14 cellular contexts compared by ENCODE assay signal in the genomic region with DNA sequence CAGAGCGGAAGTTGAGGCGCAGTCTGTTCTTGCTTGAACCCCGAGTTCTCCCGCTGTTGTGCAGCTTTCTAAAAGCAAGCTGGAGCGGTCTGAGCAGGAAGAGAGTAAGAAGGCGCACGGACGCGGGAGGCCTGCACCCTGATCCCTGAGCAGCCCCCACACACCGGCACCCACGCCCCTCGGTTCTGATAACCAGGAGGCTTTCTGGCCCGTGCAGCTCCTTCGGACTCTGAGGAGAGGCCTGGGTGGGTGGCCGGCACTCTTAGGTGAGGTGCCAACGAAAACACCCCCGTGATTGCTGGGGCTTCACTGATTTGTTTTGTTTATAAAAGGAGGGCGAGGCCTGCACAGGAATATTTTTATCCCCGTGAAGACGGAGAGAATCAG. TPM values are rescaled to one million over a fixed set of nuclear protein-coding genes. Genes with fewer than 3 reads are reported as not detected.
DNase-seq lines count a peak whose midpoint lies in the region; ATAC-seq and TF ChIP-seq lines count a peak whose summit lies in the region.
"Had no signal": no experiment of that assay in that cellular context is flagged by ENCODE, and none has a peak within 500 bp of the region (broad histone marks: within the 10 kb centered on the region; RNA-seq: fewer than 3 reads in every experiment).

No MANE protein-coding gene starts in this region.

- no peaks in the 10 kb centered on the region for H3K36me3 Mint-ChIP-seq in CD4-positive, alpha-beta T cell (ENCODE audit: low read depth)
- H3K36me3 Mint-ChIP-seq: activated naive CD4-positive, alpha-beta T cell treated with anti-CD3 and anti-CD28 coated beads, Interleukin-2, amount 10 ng/mL, durations not matched to agents 7 days and 5 days had no signal

- H3K4me1 ChIP-seq in SJCRH30 (peaks cover 37% of the 10 kb centered on the region), gastroesophageal sphincter (peaks cover 0 to 31% (median 7%) of the 10 kb centered on the region in 3 donors), sigmoid colon (peaks cover 0 to 25% (median 23%) of the 10 kb centered on the region in 4 donors)
- H3K4me1 ChIP-seq in effector memory CD4-positive, alpha-beta T cell (ENCODE audit: control insufficient read depth, insufficient read depth, low read length, poor library complexity, severe bottlenecking), result peaks cover 32% of the 10 kb centered on the region

- H3K9me3 Mint-ChIP-seq in CD4-positive, alpha-beta T cell, result no peaks in the 10 kb centered on the region
- H3K9me3 Mint-ChIP-seq: activated naive CD4-positive, alpha-beta T cell treated with anti-CD3 and anti-CD28 coated beads, Interleukin-2, amount 10 ng/mL, durations not matched to agents 7 days and 5 days had no signal

- no peak for DNase-seq in CD4-positive, alpha-beta T cell
- DNase-seq in SJCRH30, result no peak
- no peak for DNase-seq in sigmoid colon
- DNase-seq in NCI-H2227 treated with DMSO at 0.1 percent for 48 hours (lab: John Stamatoyannopoulos, UW), result no peak
- no peak for DNase-seq in effector memory CD4-positive, alpha-beta T cell
- DNase-seq in stimulated activated CD4-positive, alpha-beta T cell treated with anti-CD3 and anti-CD28 coated beads, Interleukin-4, amount 100 ng/mL, for 1 hour, result no peak
- DNase-seq: C1 segment of cervical spinal cord, cerebellar nuclear complex, trophoblast cell had no signal

- no peak for TF ChIP-seq POLR2A in gastroesophageal sphincter (IDR thresholded peaks at IDR 0.05)
- TF ChIP-seq POLR2A in sigmoid colon (IDR thresholded peaks at IDR 0.05), result no peak

- POLR2A ChIA-PET in CD4-positive, alpha-beta T cell (lab: Charles Lee), result interaction anchor here (0.6 to 1.4 kb wide), 2 partner anchors 18 to 144 kb away, joined by 4 to 6 read pairs; no protein-coding TSS in a partner anchor

- H3K4me3 Mint-ChIP-seq in CD4-positive, alpha-beta T cell, result peak overlapping the region; percentile 38
- H3K4me3 Mint-ChIP-seq: activated naive CD4-positive, alpha-beta T cell treated with anti-CD3 and anti-CD28 coated beads, Interleukin-2, amount 10 ng/mL, durations not matched to agents 7 days and 5 days had no signal

- H3K9me3 ChIP-seq in CD4-positive, alpha-beta T cell (ENCODE audit: control insufficient read depth, low read length), result no peaks in the 10 kb centered on the region
- H3K9me3 ChIP-seq in SJCRH30 (replicated peaks) (no peaks in the 10 kb centered on the region), gastroesophageal sphincter (no peaks in the 10 kb centered on the region), sigmoid colon (no peaks in the 10 kb centered on the region)
- H3K9me3 ChIP-seq in effector memory CD4-positive, alpha-beta T cell (ENCODE audit: control insufficient read depth, low read length), result no peaks in the 10 kb centered on the region
- H3K9me3 ChIP-seq: lower lobe of right lung had no signal

- no peaks in the 10 kb centered on the region for H3K27me3 Mint-ChIP-seq in CD4-positive, alpha-beta T cell

- 52 to 68% methylated on average over 5 to 14 of the region's 20 CpGs for WGBS in gastroesophageal sphincter (ENCODE audit: low coverage in 1 of 2), 2 donors
- 47 to 65% methylated on average over 20 of the region's 20 CpGs for WGBS in sigmoid colon, 2 donors

- peaks cover 66% of the 10 kb centered on the region for H3K4me1 Mint-ChIP-seq in CD4-positive, alpha-beta T cell (ENCODE audit: low read depth)

- H3K4me3 ChIP-seq in SJCRH30 (peak overlapping the region; percentile 32), gastroesophageal sphincter (no peak overlapping the region), sigmoid colon (peak overlapping the region in 1 of 4 donors; percentile 14)
- H3K4me3 ChIP-seq in effector memory CD4-positive, alpha-beta T cell (ENCODE audit: insufficient read depth, low read depth, low read length, poor library complexity, severe bottlenecking), result no peak overlapping the region
- H3K4me3 ChIP-seq: GM12878, lower lobe of right lung had no signal

- CTCF ChIA-PET in CD4-positive, alpha-beta T cell (lab: Charles Lee), result no interaction called here

- H3K27ac Mint-ChIP-seq in CD4-positive, alpha-beta T cell, result peak overlapping the region; percentile 87

- no peaks in the 10 kb centered on the region for H3K27me3 ChIP-seq in CD4-positive, alpha-beta T cell (ENCODE audit: control insufficient read depth, insufficient read depth, low read length)
- H3K27me3 ChIP-seq in SJCRH30 (no peaks in the 10 kb centered on the region), gastroesophageal sphincter (no peaks in the 10 kb centered on the region), sigmoid colon (no peaks in the 10 kb centered on the region)
- H3K27me3 ChIP-seq in effector memory CD4-positive, alpha-beta T cell (replicated peaks; ENCODE audit: control insufficient read depth, insufficient read depth, low read length, poor library complexity, severe bottlenecking), result no peaks in the 10 kb centered on the region

- no peak for ATAC-seq in CD4-positive, alpha-beta T cell (ENCODE audit: poor library complexity)
- no peak for ATAC-seq in gastroesophageal sphincter
- ATAC-seq: esophagus mucosa, GM12878 had no signal

- intact Hi-C loops in CD4-positive, alpha-beta T cell (cut with DNase I, micrococcal nuclease), result loop anchor here in 1 of 2 experiments (10.0 kb wide), 1 partner anchor 152 kb away; no protein-coding TSS in a partner anchor
- intact Hi-C loops in sigmoid colon (cut with DNase I), result no loop called here

- H3K36me3 ChIP-seq in SJCRH30, result no peaks in the 10 kb centered on the region
- H3K36me3 ChIP-seq in gastroesophageal sphincter, result peaks cover 0 to 33% of the 10 kb centered on the region in 2 donors
- peaks cover 0 to 11% (median 5%) of the 10 kb centered on the region in 4 donors for H3K36me3 ChIP-seq in sigmoid colon
- H3K36me3 ChIP-seq in effector memory CD4-positive, alpha-beta T cell (ENCODE audit: control insufficient read depth, insufficient read depth, low read length), result no peaks in the 10 kb centered on the region

- TF ChIP-seq EP300 in gastroesophageal sphincter (IDR thresholded peaks at IDR 0.05), result no peak
- no peak for TF ChIP-seq EP300 in sigmoid colon (IDR thresholded peaks at IDR 0.05)

- H3K27ac ChIP-seq in CD4-positive, alpha-beta T cell (ENCODE audit: low read depth, low read length), result no peak overlapping the region
- peak overlapping the region; percentile 38; the same call in 1 of the 2 replicates for H3K27ac ChIP-seq in SJCRH30
- peak overlapping the region in 3 of 4 donors; percentile 5 to 58 (median 47) for H3K27ac ChIP-seq in gastroesophageal sphincter
- H3K27ac ChIP-seq in sigmoid colon, result peak overlapping the region; percentile 34 to 66 (median 55)
- H3K27ac ChIP-seq in effector memory CD4-positive, alpha-beta T cell (ENCODE audit: insufficient read depth, low read length, poor library complexity, severe bottlenecking), result no peak overlapping the region
- H3K27ac ChIP-seq: lower lobe of right lung had no signal

- TF ChIP-seq CTCF in CD4-positive, alpha-beta T cell (IDR thresholded peaks at IDR 0.05), result no peak
- TF ChIP-seq CTCF in gastroesophageal sphincter (IDR thresholded peaks at IDR 0.05) (no peak), sigmoid colon (IDR thresholded peaks at IDR 0.05) (no peak)

RNA-seq across cellular contexts. Expression of gene AMZ1, which starts 28.9 kb away (rescaled TPM):
- total RNA-seq in CD4-positive, alpha-beta T cell, result under 1 TPM; 0.25 to 0.36 TPM
- total RNA-seq in SJCRH30 (2014; rRNA removed; shearing (Covaris generic)), result 0.02 and 0.05 TPM in 2 replicates
- under 1 TPM; 0.12 to 0.62 (median 0.32) TPM for total RNA-seq in gastroesophageal sphincter
- total RNA-seq in sigmoid colon, result 1 to 10 TPM in 1 of 4 donors, under 1 TPM in 1, not detected in 2; 0.41 to 1.4 TPM
- polyA plus RNA-seq in sigmoid colon, result under 1 TPM in 2 of 3 donors, not detected in 1; under 0.01 to 0.16 TPM

Comparison
In these comparisons a context has a peak if more than half of its experiments do, and no peak if none do; other contexts are left out.
1. H3K27ac ChIP-seq: peak in SJCRH30 (single experiment), gastroesophageal sphincter (3 of 4) and sigmoid colon (4 of 4); none in CD4-positive, alpha-beta T cell (single experiment) and effector memory CD4-positive, alpha-beta T cell (single experiment).